8 cellular contexts compared by ENCODE assay signal in genomic region chr13:36820222-36820621, GRCh38. TPM values are rescaled to one million over a fixed set of nuclear protein-coding genes. Genes with fewer than 3 reads are reported as not detected.
DNase-seq lines count a peak whose midpoint lies in the region; ATAC-seq, FAIRE-seq and TF ChIP-seq lines count a peak whose summit lies in the region.

No MANE protein-coding gene starts in this region.

- DNase-seq in heart right ventricle (no peak), Right ventricle myocardium inferior (ENCODE audit: missing footprints) (no peak), T-helper 17 cell (no peak), kidney (no peak), uterus (no peak), RPMI8226 (no peak), GM19240 (ENCODE audit: insufficient read length, low spot score) (no peak)

- no peaks in the 10 kb centered on the region for H3K27me3 ChIP-seq in heart right ventricle
- H3K27me3 ChIP-seq in uterus, result no peaks in the 10 kb centered on the region

- H3K27ac ChIP-seq in heart right ventricle, result peak overlapping the region in 1 of 10 donors; percentile 89
- no peak overlapping the region for H3K27ac ChIP-seq in kidney (ENCODE audit: low read depth in 2 of 2, low read length in 2 of 2)
- H3K27ac ChIP-seq in uterus, result no peak overlapping the region

- H3K27ac Mint-ChIP-seq in T-helper 17 cell, result peak overlapping the region; percentile 93

- TF ChIP-seq CTCF in heart right ventricle (IDR thresholded peaks at IDR 0.05) (no peak), kidney (IDR thresholded peaks at IDR 0.05; ENCODE audit: borderline replicate concordance, extremely low read depth, insufficient read depth) (no peak), uterus (IDR thresholded peaks at IDR 0.05) (no peak)

- H3K9me3 ChIP-seq in heart right ventricle, result no peaks in the 10 kb centered on the region
- no peaks in the 10 kb centered on the region for H3K9me3 ChIP-seq in T-helper 17 cell (ENCODE audit: control insufficient read depth, low read length, poor library complexity, severe bottlenecking)
- no peaks in the 10 kb centered on the region for H3K9me3 ChIP-seq in kidney (ENCODE audit: control insufficient read depth in 1 of 2, low read length in 2 of 2)
- no peaks in the 10 kb centered on the region for H3K9me3 ChIP-seq in uterus

- peaks cover 0 to 10% (median 0%) of the 10 kb centered on the region in 9 donors for H3K36me3 ChIP-seq in heart right ventricle
- H3K36me3 ChIP-seq in kidney (ENCODE audit: control insufficient read depth in 1 of 2, insufficient read depth in 2 of 2, low read length in 2 of 2), result no peaks in the 10 kb centered on the region
- no peaks in the 10 kb centered on the region for H3K36me3 ChIP-seq in uterus

- no peak for FAIRE-seq in kidney (lab: Jason Lieb, UNC)

- no peak for ATAC-seq in heart right ventricle
- ATAC-seq in Right ventricle myocardium inferior, result no peak
- peak; percentile 47 for ATAC-seq in HG03064 (IDR thresholded peaks at IDR 0.05; ENCODE audit: low read depth, unreplicated experiment)
- no peak for ATAC-seq in T-helper 17 cell

- peaks cover 0 to 40% (median 27%) of the 10 kb centered on the region in 9 donors for H3K4me1 ChIP-seq in heart right ventricle
- peaks cover 0 to 16% of the 10 kb centered on the region in 2 donors for H3K4me1 ChIP-seq in kidney (ENCODE audit: control insufficient read depth in 1 of 2, insufficient read depth in 1 of 2, low read depth in 1 of 2, low read length in 2 of 2)
- no peaks in the 10 kb centered on the region for H3K4me1 ChIP-seq in uterus

- H3K27me3 Mint-ChIP-seq in T-helper 17 cell, result no peaks in the 10 kb centered on the region

- H3K9ac ChIP-seq in kidney (ENCODE audit: low read length in 2 of 2), result peak overlapping the region; percentile 51 to 60

- H3K4me3 Mint-ChIP-seq in T-helper 17 cell, result peak overlapping the region; percentile 95

- no peak for TF ChIP-seq POLR2A in uterus (IDR thresholded peaks at IDR 0.05)

- H3K4me3 ChIP-seq in heart right ventricle (peak overlapping the region; percentile 68 to 97 (median 78)), kidney (ENCODE audit: low read length in 2 of 2) (peak overlapping the region; percentile 96), uterus (peak overlapping the region; percentile 68 to 81)

- 53 to 56% methylated on average over 4 of the region's 4 CpGs for WGBS in heart right ventricle, 2 donors

- no peaks in the 10 kb centered on the region for H3K36me3 Mint-ChIP-seq in T-helper 17 cell (ENCODE audit: low read depth)

- peaks cover 41% of the 10 kb centered on the region for H3K4me1 Mint-ChIP-seq in T-helper 17 cell

- intact Hi-C loops in heart right ventricle (cut with DNase I), result no loop called here
- intact Hi-C loops in Right ventricle myocardium inferior (cut with DNase I), result no loop called here
- intact Hi-C loops in kidney (cut with DNase I), result no loop called here
- intact Hi-C loops in uterus (cut with DNase I; ENCODE audit: low total_unique reads), result no loop called here

RNA-seq across cellular contexts. Expression of gene RFXAP, which starts 1.2 kb away (rescaled TPM):
- 1 to 10 TPM; 2.6 to 6.9 (median 3.9) TPM for total RNA-seq in heart right ventricle
- 1 to 10 TPM; 2.0 to 3.4 TPM for polyA plus RNA-seq in heart right ventricle
- total RNA-seq in Right ventricle myocardium inferior, result 2.2 TPM
- total RNA-seq in T-helper 17 cell, result 1 to 10 TPM; 4.2 to 6.1 TPM
- 6.3 TPM for total RNA-seq in kidney
- 2.3 TPM for polyA plus RNA-seq in kidney (ENCODE audit: insufficient read depth, low read depth, low replicate concordance)
- 10 to 100 TPM in 3 of 4 donors, 1 to 10 TPM in 1; 5.4 to 15.6 (median 12.0) TPM for total RNA-seq in uterus
